ENCODE assay signal across 8 cellular contexts in genomic region chr21:46325073-46325912, GRCh38. TPM values are rescaled to one million over a fixed set of nuclear protein-coding genes. Genes with fewer than 3 reads are reported as not detected.
DNase-seq lines count a peak whose midpoint lies in the region; ATAC-seq, FAIRE-seq and TF ChIP-seq lines count a peak whose summit lies in the region.

No MANE protein-coding gene starts in this region.

- TF ChIP-seq CTCF in cardiac fibroblast (IDR thresholded peaks at IDR 0.05; ENCODE audit: low read depth, low read length) (peak; percentile 36), keratinocyte (optimal IDR thresholded peaks at IDR 0.05 in 1 of 3, IDR thresholded peaks at IDR 0.05 in 1 of 3, conservative IDR thresholded peaks at IDR 0.05 in 1 of 3; ENCODE audit: extremely low read depth in 1 of 3, insufficient read depth in 2 of 3, low read length in 3 of 3) (peak; percentile 33 to 58 (median 53))

- peaks cover 51% of the 10 kb centered on the region for H3K36me3 Mint-ChIP-seq in T-helper 2 cell treated with Interferon-gamma antibody and Interleukin-4, amounts not matched to agents 5 μg/mL and 100 μg/mL, for 36 hours (ENCODE audit: low read depth)

- ATAC-seq in HG03342 (IDR thresholded peaks at IDR 0.05; ENCODE audit: unreplicated experiment), result no peak

- peak overlapping the region; percentile 99 for H3K4me3 ChIP-seq in MG63
- peak overlapping the region; percentile 74 for H3K4me3 ChIP-seq in cardiac fibroblast (replicated peaks in 1 of 2; ENCODE audit: low read depth in 2 of 2, low read length in 2 of 2)
- peak overlapping the region; percentile 62 to 99 (median 88) for H3K4me3 ChIP-seq in keratinocyte (ENCODE audit: control insufficient read depth in 2 of 3, extremely low read depth in 1 of 3, insufficient read depth in 2 of 3, low read depth in 1 of 3, low read length in 3 of 3)

- peak; percentile 65 for FAIRE-seq in keratinocyte (lab: Jason Lieb, UNC)

- peaks cover 68% of the 10 kb centered on the region for H3K79me2 ChIP-seq in keratinocyte (ENCODE audit: control insufficient read depth, insufficient read depth, low read length)

- peak overlapping the region; percentile 49 for H2AFZ ChIP-seq in keratinocyte (ENCODE audit: control insufficient read depth, low read length)

- peak overlapping the region; percentile 87 for H3K27ac Mint-ChIP-seq in T-helper 2 cell treated with Interferon-gamma antibody and Interleukin-4, amounts not matched to agents 5 μg/mL and 100 μg/mL, for 36 hours

- H3K36me3 ChIP-seq in MG63 (peaks cover 64% of the 10 kb centered on the region), keratinocyte (ENCODE audit: control insufficient read depth in 2 of 2, extremely low read depth in 1 of 2, insufficient read depth in 2 of 2, low read length in 2 of 2) (peaks cover 3 to 15% of the 10 kb centered on the region in 2 experiments)

- no peaks in the 10 kb centered on the region for H3K27me3 ChIP-seq in MG63
- no peaks in the 10 kb centered on the region for H3K27me3 ChIP-seq in keratinocyte (ENCODE audit: control insufficient read depth, extremely low read depth, insufficient read depth, low read length)

- peak; percentile 42 to 69 for DNase-seq in NCI-H524 (lab: John Stamatoyannopoulos, UW)
- no peak for DNase-seq in NCI-H524 treated with DMSO at 0.1 percent for 48 hours (lab: John Stamatoyannopoulos, UW)
- peak; percentile 66 for DNase-seq in MG63
- DNase-seq in T-helper 2 cell treated with Interferon-gamma antibody and Interleukin-4, amounts not matched to agents 5 μg/mL and 100 μg/mL, for 36 hours (ENCODE audit: low spot score), result peak; percentile 35
- DNase-seq in cardiac fibroblast (ENCODE audit: low read depth in 2 of 2), result peak; percentile 52 to 58
- DNase-seq in keratinocyte (ENCODE audit: low read depth, low spot score), result no peak
- peak; percentile 14 to 26 for DNase-seq in stimulated activated CD4-positive, alpha-beta T cell treated with anti-CD3 and anti-CD28 coated beads, Interleukin-1b, Interleukin-23, amount 100 ng/mL, for 4 hours (ENCODE audit: low read depth in 2 of 2)

- peak overlapping the region; percentile 87 for H3K4me3 Mint-ChIP-seq in T-helper 2 cell treated with Interferon-gamma antibody and Interleukin-4, amounts not matched to agents 5 μg/mL and 100 μg/mL, for 36 hours

- peak overlapping the region; percentile 87 for H3K4me2 ChIP-seq in keratinocyte (ENCODE audit: control insufficient read depth, extremely low read depth, insufficient read depth, low read depth, low read length)

- peaks cover 2% of the 10 kb centered on the region for H3K9me1 ChIP-seq in keratinocyte (ENCODE audit: control insufficient read depth, extremely low read depth, insufficient read depth, low read length)

- H4K20me1 ChIP-seq in keratinocyte (ENCODE audit: control insufficient read depth, extremely low read depth, insufficient read depth, low read length), result no peaks in the 10 kb centered on the region

- H3K27ac ChIP-seq in keratinocyte (ENCODE audit: control insufficient read depth, insufficient read depth, low read length), result peak overlapping the region; percentile 77

- H3K9me3 ChIP-seq in MG63 (no peaks in the 10 kb centered on the region), keratinocyte (ENCODE audit: control insufficient read depth, low read depth, low read length) (no peaks in the 10 kb centered on the region)

- H3K9me3 Mint-ChIP-seq in T-helper 2 cell treated with Interferon-gamma antibody and Interleukin-4, amounts not matched to agents 5 μg/mL and 100 μg/mL, for 36 hours, result no peaks in the 10 kb centered on the region

- peak overlapping the region; percentile 81 for H3K9ac ChIP-seq in keratinocyte (ENCODE audit: control insufficient read depth, extremely low read depth, insufficient read depth, low read length)

- H3K27me3 Mint-ChIP-seq in T-helper 2 cell treated with Interferon-gamma antibody and Interleukin-4, amounts not matched to agents 5 μg/mL and 100 μg/mL, for 36 hours (ENCODE audit: low read depth), result no peaks in the 10 kb centered on the region

- dilution Hi-C loops in keratinocyte (cut with MboI; ENCODE audit: extremely low pct_ligation_motif_present, low sequenced_read_pairs), result no loop called here

- peaks cover 23% of the 10 kb centered on the region for H3K4me1 ChIP-seq in keratinocyte (ENCODE audit: control insufficient read depth, extremely low read depth, insufficient read depth, low read length)

- peaks cover 32% of the 10 kb centered on the region for H3K4me1 Mint-ChIP-seq in T-helper 2 cell treated with Interferon-gamma antibody and Interleukin-4, amounts not matched to agents 5 μg/mL and 100 μg/mL, for 36 hours (ENCODE audit: low read depth)

RNA-seq across cellular contexts. Expression of gene PCNT, which starts 1.3 kb away (rescaled TPM):
- total RNA-seq in MG63 (2014; rRNA removed; shearing (Covaris generic); ENCODE audit: low replicate concordance), result 51.7 and 57.0 TPM in 2 replicates
- polyA plus RNA-seq in keratinocyte, result 7.6 to 9.8 TPM (median 8.9 TPM) in 3 replicates
- 23.1 TPM for polyA plus RNA-seq in keratinocyte (2011; ENCODE audit: low read depth)
- polyA plus RNA-seq in keratinocyte (2011; cell fraction: cytosol; rRNA removed), result 3.9 and 4.2 TPM in 2 replicates
- 33.4 and 35.2 TPM in 2 replicates for polyA plus RNA-seq in keratinocyte (2011; cell fraction: nucleus; rRNA removed)
- polyA plus RNA-seq in keratinocyte (2012; ENCODE audit: low replicate concordance), result 6.6 and 8.9 TPM in 2 replicates
- polyA minus RNA-seq in keratinocyte, result 26.3 to 41.6 TPM (median 28.7 TPM) in 3 replicates
- polyA minus RNA-seq in keratinocyte (2011; cell fraction: cytosol; rRNA and poly(A)+ RNA removed), result 3.5 TPM
- 19.8 and 22.7 TPM in 2 replicates for polyA minus RNA-seq in keratinocyte (2011; cell fraction: nucleus; rRNA and poly(A)+ RNA removed)

RNA-seq across cellular contexts. Expression of gene C21orf58, which starts 1.6 kb away (rescaled TPM):
- total RNA-seq in MG63 (2014; rRNA removed; shearing (Covaris generic); ENCODE audit: low replicate concordance), result 3.0 and 4.7 TPM in 2 replicates
- 0.50 to 1.4 TPM (median 1.2 TPM) in 3 replicates for polyA plus RNA-seq in keratinocyte
- polyA plus RNA-seq in keratinocyte (2011; ENCODE audit: low read depth), result 0.16 TPM
- 0.35 and 0.65 TPM in 2 replicates for polyA plus RNA-seq in keratinocyte (2011; cell fraction: cytosol; rRNA removed)
- 2.5 and 3.4 TPM in 2 replicates for polyA plus RNA-seq in keratinocyte (2011; cell fraction: nucleus; rRNA removed)
- polyA plus RNA-seq in keratinocyte (2012; ENCODE audit: low replicate concordance), result 0.55 and 1.5 TPM in 2 replicates
- polyA minus RNA-seq in keratinocyte, result 1.1 to 2.2 TPM (median 1.8 TPM) in 3 replicates
- polyA minus RNA-seq in keratinocyte (2011; cell fraction: cytosol; rRNA and poly(A)+ RNA removed), result 1.3 TPM
- polyA minus RNA-seq in keratinocyte (2011; cell fraction: nucleus; rRNA and poly(A)+ RNA removed), result 1.2 and 1.3 TPM in 2 replicates

RNA-seq across cellular contexts. Expression of gene YBEY, which starts 39.2 kb away (rescaled TPM):
- 42.8 and 55.8 TPM in 2 replicates for total RNA-seq in MG63 (2014; rRNA removed; shearing (Covaris generic); ENCODE audit: low replicate concordance)
- 16.2 to 23.5 TPM (median 20.8 TPM) in 3 replicates for polyA plus RNA-seq in keratinocyte
- 15.4 TPM for polyA plus RNA-seq in keratinocyte (2011; ENCODE audit: low read depth)
- polyA plus RNA-seq in keratinocyte (2011; cell fraction: cytosol; rRNA removed), result 26.7 and 33.2 TPM in 2 replicates
- 17.2 and 19.1 TPM in 2 replicates for polyA plus RNA-seq in keratinocyte (2011; cell fraction: nucleus; rRNA removed)
- 13.9 and 22.3 TPM in 2 replicates for polyA plus RNA-seq in keratinocyte (2012; ENCODE audit: low replicate concordance)
- 7.3 to 10.8 TPM (median 10.8 TPM) in 3 replicates for polyA minus RNA-seq in keratinocyte
- 7.7 TPM for polyA minus RNA-seq in keratinocyte (2011; cell fraction: cytosol; rRNA and poly(A)+ RNA removed)
- polyA minus RNA-seq in keratinocyte (2011; cell fraction: nucleus; rRNA and poly(A)+ RNA removed), result 3.8 and 5.0 TPM in 2 replicates

RNA-seq across cellular contexts. Expression of gene MCM3AP, which starts 39.9 kb away (rescaled TPM):
- 76.0 and 108 TPM in 2 replicates for total RNA-seq in MG63 (2014; rRNA removed; shearing (Covaris generic); ENCODE audit: low replicate concordance)
- 27.9 to 42.3 TPM (median 34.3 TPM) in 3 replicates for polyA plus RNA-seq in keratinocyte
- 26.0 TPM for polyA plus RNA-seq in keratinocyte (2011; ENCODE audit: low read depth)
- 22.9 and 23.0 TPM in 2 replicates for polyA plus RNA-seq in keratinocyte (2011; cell fraction: cytosol; rRNA removed)
- 99.9 and 107 TPM in 2 replicates for polyA plus RNA-seq in keratinocyte (2011; cell fraction: nucleus; rRNA removed)
- polyA plus RNA-seq in keratinocyte (2012; ENCODE audit: low replicate concordance), result 28.9 and 40.9 TPM in 2 replicates
- polyA minus RNA-seq in keratinocyte, result 37.0 to 46.2 TPM (median 43.8 TPM) in 3 replicates
- polyA minus RNA-seq in keratinocyte (2011; cell fraction: cytosol; rRNA and poly(A)+ RNA removed), result 85.8 TPM
- 102 and 185 TPM in 2 replicates for polyA minus RNA-seq in keratinocyte (2011; cell fraction: nucleus; rRNA and poly(A)+ RNA removed)

Comparison
In these comparisons a context has a peak if more than half of its experiments do, and no peak if none do; other contexts are left out.
1. DNase-seq: peak in NCI-H524 (2 of 2), MG63 (single experiment), T-helper 2 cell treated with Interferon-gamma antibody and Interleukin-4, amounts not matched to agents 5 μg/mL and 100 μg/mL, for 36 hours (single experiment), cardiac fibroblast (2 of 2) and stimulated activated CD4-positive, alpha-beta T cell treated with anti-CD3 and anti-CD28 coated beads, Interleukin-1b, Interleukin-23, amount 100 ng/mL, for 4 hours (2 of 2); none in NCI-H524 treated with DMSO at 0.1 percent for 48 hours (single experiment) and keratinocyte (single experiment).
2. Peak in every context shown above with its lines, with median percentiles within 50 percentile points of each other: H3K4me3 ChIP-seq.